In genomic region chr11:71206186-71206585, GRCh38 we compare ENCODE assay signal across 13 cellular contexts. TPM values are rescaled to one million over a fixed set of nuclear protein-coding genes. Genes with fewer than 3 reads are reported as not detected.
A peak's percentile ranks its signal among the peaks of the same experiment; 100 is the strongest.
DNase-seq lines count a peak whose midpoint lies in the region; ATAC-seq, FAIRE-seq and TF ChIP-seq lines count a peak whose summit lies in the region.
"Had no signal": no experiment of that assay in that cellular context is flagged by ENCODE, and none has a peak within 500 bp of the region (broad histone marks: within the 10 kb centered on the region; RNA-seq: fewer than 3 reads in every experiment).

No MANE protein-coding gene starts in this region.

- intact Hi-C loops in kidney (cut with DNase I), result no loop called here

- FAIRE-seq in kidney (lab: Jason Lieb, UNC), result no peak
- FAIRE-seq: GM12878 had no signal

- H3K27ac ChIP-seq in GM23248 (no peak overlapping the region), VCaP (peak overlapping the region; percentile 95), kidney (ENCODE audit: low read depth in 2 of 2, low read length in 2 of 2) (peak overlapping the region; percentile 36 to 55)
- H3K27ac ChIP-seq: gastrocnemius medialis had no signal

- H3K9me2 ChIP-seq in GM23248 (ENCODE audit: insufficient read depth), result no peaks in the 10 kb centered on the region

- POLR2A ChIA-PET in GM10248 (lab: Yijun Ruan, JAX), result no interaction called here

- H3K4me3 ChIP-seq in GM23248, result no peak overlapping the region
- peak overlapping the region in 1 of 2 donors; percentile 33 for H3K4me3 ChIP-seq in kidney (ENCODE audit: low read length in 2 of 2)
- H3K4me3 ChIP-seq: gastrocnemius medialis, GM12878 had no signal

- in situ Hi-C loops in GM23248 (cut with MboI), result no loop called here

- no peaks in the 10 kb centered on the region for H4K20me1 ChIP-seq in GM23248 (ENCODE audit: insufficient read depth)

- no peak for TF ChIP-seq CTCF in VCaP (conservative IDR thresholded peaks at IDR 0.05)
- TF ChIP-seq CTCF in kidney (IDR thresholded peaks at IDR 0.05; ENCODE audit: borderline replicate concordance, extremely low read depth, insufficient read depth), result no peak
- no peak for TF ChIP-seq CTCF in GM10248 (IDR thresholded peaks at IDR 0.05; ENCODE audit: control extremely low read depth, extremely low read depth, low read depth, missing control alignments)

- no peak overlapping the region for H3K4me2 ChIP-seq in GM23248 (ENCODE audit: unreplicated experiment)

- H3K4me1 ChIP-seq in GM23248 (ENCODE audit: insufficient read depth) (no peaks in the 10 kb centered on the region), kidney (ENCODE audit: control insufficient read depth in 1 of 2, insufficient read depth in 1 of 2, low read depth in 1 of 2, low read length in 2 of 2) (peaks cover 28 to 34% of the 10 kb centered on the region in 2 donors)
- H3K4me1 ChIP-seq: gastrocnemius medialis had no signal

- DNase-seq in GM23248 (peak; percentile 29), kidney (peak; percentile 76), renal cortical epithelial cell (ENCODE audit: low read depth) (peak; percentile 73), GM10248 (ENCODE audit: extremely low spot score) (no peak)
- DNase-seq in activated effector memory CD4-positive, alpha-beta T cell treated with anti-CD3 and anti-CD28 coated beads, Interleukin-2, amount 50 U/mL, for 16 hours, result no peak
- DNase-seq: COR-L47, gastrocnemius medialis had no signal

- H3K9me3 ChIP-seq in GM23248 (ENCODE audit: low read depth) (no peaks in the 10 kb centered on the region), kidney (ENCODE audit: control insufficient read depth in 1 of 2, low read length in 2 of 2) (no peaks in the 10 kb centered on the region)
- H3K9me3 ChIP-seq: gastrocnemius medialis had no signal

- 0 out of 2 replicates have a peak overlapping the region, but pooled peaks have one; percentile 51 for H2AFZ ChIP-seq in GM23248

- no peaks in the 10 kb centered on the region for H3F3A ChIP-seq in GM23248 (ENCODE audit: insufficient read depth)

- H3K79me2 ChIP-seq in GM23248 (ENCODE audit: insufficient read depth), result no peaks in the 10 kb centered on the region

- CTCF ChIA-PET in GM10248 (lab: Yijun Ruan, JAX), result no interaction called here

- H3K36me3 ChIP-seq in GM23248 (ENCODE audit: low read depth) (no peaks in the 10 kb centered on the region), kidney (ENCODE audit: control insufficient read depth in 1 of 2, insufficient read depth in 2 of 2, low read length in 2 of 2) (no peaks in the 10 kb centered on the region)
- H3K36me3 ChIP-seq: gastrocnemius medialis had no signal

- no peak for ATAC-seq in HG03469 (IDR thresholded peaks at IDR 0.05; ENCODE audit: unreplicated experiment)
- no peak for ATAC-seq in GM18502 (IDR thresholded peaks at IDR 0.05; ENCODE audit: poor library complexity, unreplicated experiment)
- ATAC-seq: activated CD4-positive, CD25-positive, alpha-beta regulatory T cell treated with anti-CD3 and anti-CD28 coated beads, Interleukin-2, amount 50 U/mL, for 24 hours; gastrocnemius medialis; GM12878 had no signal

- 12 to 13% methylated on average over 17 of the region's 17 CpGs for WGBS in GM23248 (ENCODE audit: low coverage in 1 of 2, low lambda C conversion rate in 2 of 2, missing lambda C conversion rate in 2 of 2), 2 experiments

- peaks cover 13% of the 10 kb centered on the region for H3K27me3 ChIP-seq in GM23248 (replicated peaks; ENCODE audit: insufficient read depth)

- H3K9ac ChIP-seq in GM23248, result no peak overlapping the region
- H3K9ac ChIP-seq in kidney (ENCODE audit: low read length in 2 of 2), result peak overlapping the region in 1 of 2 donors; percentile 26

RNA-seq across cellular contexts. Expression of gene SHANK2, which starts 46.2 kb away (rescaled TPM):
- 0.22 and 3.9 TPM in 2 replicates for total RNA-seq in GM23248 (2014; rRNA removed; shearing (Covaris generic))
- 0.30 TPM in 1 of 2 replicates, not detected in the other for polyA plus RNA-seq in GM23248 (2016; fragmentation: Nextera tagmentation; extraction: Ambion mirVana)
- 57.8 TPM for total RNA-seq in kidney
- polyA plus RNA-seq in kidney (ENCODE audit: insufficient read depth, low read depth, low replicate concordance), result 4.0 TPM
- total RNA-seq in renal cortical epithelial cell, result 13.7 and 65.9 TPM in 2 replicates
- total RNA-seq: activated T-helper 1 cell treated with anti-CD3 and anti-CD28 coated beads, Interleukin-12 subunit alpha, Interleukin-12 subunit beta, Interleukin-2, Interleukin-4 antibody, amounts not matched to agents 30 ng/mL and 10 ng/mL and 1 ng/mL, durations not matched to agents 14 hours and 24 hours and 36 hours had no signal

Comparison
In these comparisons a context has a peak if more than half of its experiments do, and no peak if none do; other contexts are left out.
1. DNase-seq: peak in GM23248 (single experiment), kidney (single experiment) and renal cortical epithelial cell (single experiment); none in GM10248 (single experiment) and activated effector memory CD4-positive, alpha-beta T cell treated with anti-CD3 and anti-CD28 coated beads, Interleukin-2, amount 50 U/mL, for 16 hours (single experiment).